In the genomic region with DNA sequence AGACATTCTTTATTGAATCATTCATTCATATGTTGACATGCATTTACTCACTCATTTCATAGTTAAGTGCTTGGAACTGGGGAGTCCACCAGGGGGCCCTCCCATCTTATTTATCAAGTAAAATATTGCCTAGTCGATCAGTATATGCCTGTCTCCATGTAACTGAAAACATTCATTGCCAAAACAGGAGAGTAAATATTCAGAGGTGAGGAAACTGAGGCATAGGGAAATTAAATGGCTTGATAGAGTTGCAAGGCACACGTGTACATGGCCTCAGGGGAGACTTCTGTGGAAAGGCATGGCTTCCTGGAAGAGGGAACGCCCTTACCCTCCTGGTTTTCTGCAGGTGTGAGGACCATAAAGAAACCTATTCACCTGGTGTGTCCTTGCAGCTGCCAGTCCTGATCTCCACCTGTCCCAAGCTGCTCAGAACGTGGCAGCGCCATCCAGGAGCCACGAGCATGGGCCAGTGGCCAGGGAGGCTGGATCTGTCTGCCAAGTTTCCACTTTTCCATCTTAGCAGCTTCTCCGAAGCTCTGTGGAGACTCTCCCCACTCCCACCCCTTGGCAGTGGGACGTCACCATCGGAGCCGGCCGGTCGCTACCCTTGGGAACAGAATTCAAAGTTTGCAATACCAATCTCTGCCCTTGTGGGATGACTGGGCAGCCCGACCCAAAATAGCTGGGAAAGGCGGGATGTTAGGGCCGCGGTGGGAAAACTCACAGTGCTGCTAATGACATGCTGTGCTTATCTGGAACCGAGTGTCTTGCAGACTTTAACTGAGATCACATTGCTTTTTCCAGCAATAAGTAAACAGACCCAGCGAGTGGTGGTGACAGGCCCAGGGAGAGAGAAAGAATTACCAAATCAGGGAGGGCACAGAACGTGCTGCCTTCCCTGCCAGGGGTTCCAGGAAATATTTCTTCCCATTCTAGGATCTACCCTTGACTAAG, we compare ENCODE assay signal across 8 cellular contexts. TPM values are rescaled to one million over a fixed set of nuclear protein-coding genes. Genes with fewer than 3 reads are reported as not detected.
A peak's percentile ranks its signal among the peaks of the same experiment; 100 is the strongest.
DNase-seq lines count a peak whose midpoint lies in the region; ATAC-seq and TF ChIP-seq lines count a peak whose summit lies in the region.
"Had no signal": no experiment of that assay in that cellular context is flagged by ENCODE, and none has a peak within 500 bp of the region (broad histone marks: within the 10 kb centered on the region; RNA-seq: fewer than 3 reads in every experiment).

No MANE protein-coding gene starts in this region.

- H3K4me3 Mint-ChIP-seq in endothelial cell (ENCODE audit: unreplicated experiment): no peak overlapping the region
- H3K4me3 Mint-ChIP-seq: activated naive CD4-positive, alpha-beta T cell treated with anti-CD3 and anti-CD28 coated beads, Interleukin-2, amount 50 U/mL, for 24 hours had no signal

- H3K27me3 Mint-ChIP-seq in endothelial cell (ENCODE audit: unreplicated experiment): peaks cover 11% of the 10 kb centered on the region

- DNase-seq in GM12865 (ENCODE audit: low read depth) (peak; percentile 65), NCI-H146 treated with DMSO at 0.1 percent for 48 hours (lab: John Stamatoyannopoulos, UW; ENCODE audit: unreplicated experiment) (peak; percentile 82), WERI-Rb-1 (peak; percentile 89), endothelial cell (ENCODE audit: low spot score) (peak; percentile 40), upper lobe of left lung (peak in 1 of 2 donors; percentile 66)

- ATAC-seq in upper lobe of left lung (ENCODE audit: low FRiP score in 2 of 2) (peak in 1 of 2 donors; percentile 75), GM18505 (IDR thresholded peaks at IDR 0.05; ENCODE audit: unreplicated experiment) (no peak)

- H3K27me3 ChIP-seq in WERI-Rb-1 (ENCODE audit: insufficient read depth, low read depth, severe bottlenecking): peaks cover 3% of the 10 kb centered on the region
- H3K27me3 ChIP-seq in mucosa of rectum (ENCODE audit: control insufficient read depth in 2 of 2, insufficient read depth in 2 of 2, low read length in 2 of 2): no peaks in the 10 kb centered on the region
- H3K27me3 ChIP-seq in upper lobe of left lung: peaks cover 0 to 5% (median 0%) of the 10 kb centered on the region in 4 donors

- no peak overlapping the region for H3K27ac ChIP-seq in WERI-Rb-1
- peak overlapping the region; percentile 78 to 79 for H3K27ac ChIP-seq in mucosa of rectum (ENCODE audit: low read depth in 2 of 2, low read length in 2 of 2)
- H3K27ac ChIP-seq in upper lobe of left lung: peak overlapping the region; percentile 52 to 81 (median 64)

- no peaks in the 10 kb centered on the region for H3K36me3 ChIP-seq in WERI-Rb-1
- no peaks in the 10 kb centered on the region for H3K36me3 ChIP-seq in mucosa of rectum (ENCODE audit: control insufficient read depth in 2 of 2, insufficient read depth in 2 of 2, low read length in 2 of 2)
- no peaks in the 10 kb centered on the region for H3K36me3 ChIP-seq in upper lobe of left lung

- WGBS in upper lobe of left lung, 2 donors: 27 to 38% methylated on average over 12 to 19 of the region's 19 CpGs

- H3K4me1 ChIP-seq in mucosa of rectum (ENCODE audit: control insufficient read depth in 2 of 2, insufficient read depth in 2 of 2, low read length in 2 of 2): peaks cover 26 to 46% of the 10 kb centered on the region in 2 donors
- peaks cover 49 to 63% (median 54%) of the 10 kb centered on the region in 4 donors for H3K4me1 ChIP-seq in upper lobe of left lung

- no peak overlapping the region for H3K4me3 ChIP-seq in GM12865 (ENCODE audit: low read depth, low read length)
- H3K4me3 ChIP-seq in WERI-Rb-1 (ENCODE audit: low read depth, low read length): no peak overlapping the region
- H3K4me3 ChIP-seq in mucosa of rectum (ENCODE audit: low read length in 2 of 2): peak overlapping the region; percentile 17 to 25
- H3K4me3 ChIP-seq in upper lobe of left lung: no peak overlapping the region

- no peaks in the 10 kb centered on the region for H3K36me3 Mint-ChIP-seq in endothelial cell (ENCODE audit: low read depth, unreplicated experiment)
- H3K36me3 Mint-ChIP-seq: activated naive CD4-positive, alpha-beta T cell treated with anti-CD3 and anti-CD28 coated beads, Interleukin-2, amount 50 U/mL, for 24 hours had no signal

- H3K9ac ChIP-seq in mucosa of rectum (ENCODE audit: low read depth in 1 of 2, low read length in 2 of 2): peak overlapping the region in 1 of 2 donors; percentile 5

- TF ChIP-seq EP300 in upper lobe of left lung (IDR thresholded peaks at IDR 0.05): peak in 3 of 4 donors; percentile 59 to 86 (median 69)

- TF ChIP-seq POLR2A in upper lobe of left lung (IDR thresholded peaks at IDR 0.05) (no peak), GM18505 (IDR thresholded peaks at IDR 0.05; ENCODE audit: borderline replicate concordance, extremely low read depth, insufficient read depth, insufficient read length) (no peak)

- peaks cover 6% of the 10 kb centered on the region for H3K4me1 Mint-ChIP-seq in endothelial cell (ENCODE audit: unreplicated experiment)

- TF ChIP-seq CTCF in GM12865 (IDR thresholded peaks at IDR 0.05; ENCODE audit: insufficient read depth, low read depth, low read length, missing control alignments): peak; percentile 49
- peak; percentile 59 for TF ChIP-seq CTCF in WERI-Rb-1 (IDR thresholded peaks at IDR 0.05; ENCODE audit: low read depth, low read length)
- TF ChIP-seq CTCF in endothelial cell (IDR thresholded peaks at IDR 0.05; ENCODE audit: unreplicated experiment): peak; percentile 55
- TF ChIP-seq CTCF in upper lobe of left lung (IDR thresholded peaks at IDR 0.05): peak; percentile 56 to 73 (median 66)

- H3K9me3 ChIP-seq in WERI-Rb-1 (ENCODE audit: severe bottlenecking) (peaks cover 12% of the 10 kb centered on the region), mucosa of rectum (ENCODE audit: control insufficient read depth in 2 of 2, low read length in 2 of 2) (no peaks in the 10 kb centered on the region), upper lobe of left lung (no peaks in the 10 kb centered on the region)

- no peaks in the 10 kb centered on the region for H3K9me3 Mint-ChIP-seq in endothelial cell (ENCODE audit: unreplicated experiment)
- H3K9me3 Mint-ChIP-seq: activated naive CD4-positive, alpha-beta T cell treated with anti-CD3 and anti-CD28 coated beads, Interleukin-2, amount 50 U/mL, for 24 hours had no signal

- H3K27ac Mint-ChIP-seq in endothelial cell (ENCODE audit: unreplicated experiment): no peak overlapping the region
- H3K27ac Mint-ChIP-seq: activated naive CD4-positive, alpha-beta T cell treated with anti-CD3 and anti-CD28 coated beads, Interleukin-2, amount 50 U/mL, for 24 hours had no signal

RNA-seq across cellular contexts. Expression of a gene that starts 4.1 kb away (rescaled TPM):
- total RNA-seq in endothelial cell (ENCODE audit: unreplicated experiment) (0.26 TPM), upper lobe of left lung (10 to 100 TPM in 4 of 6 donors, 1 to 10 TPM in 2; 9.3 to 30.4 (median 14.1) TPM)

RNA-seq across cellular contexts. Expression of a gene that starts 10.3 kb away (rescaled TPM):
- 81.6 TPM for total RNA-seq in endothelial cell (ENCODE audit: unreplicated experiment)
- 10 to 100 TPM; 19.5 to 77.8 (median 38.6) TPM for total RNA-seq in upper lobe of left lung

RNA-seq across cellular contexts. Expression of a gene that starts 40.2 kb away (rescaled TPM):
- 12.6 TPM for total RNA-seq in endothelial cell (ENCODE audit: unreplicated experiment)
- total RNA-seq in upper lobe of left lung: 1,000 to 10,000 TPM in 1 of 6 donors, 100 to 1,000 TPM in 5; 257 to 1,111 (median 533) TPM

RNA-seq across cellular contexts. Expression of a gene that starts 54.7 kb away (rescaled TPM):
- 31.6 TPM for total RNA-seq in endothelial cell (ENCODE audit: unreplicated experiment)
- 100 to 1,000 TPM in 2 of 6 donors, 10 to 100 TPM in 4; 17.2 to 320 (median 55.9) TPM for total RNA-seq in upper lobe of left lung

Comparison
In these comparisons a context has a peak if more than half of its experiments do, and no peak if none do; other contexts are left out.
1. H3K4me3 ChIP-seq: peak in mucosa of rectum (2 of 2); none in GM12865 (single experiment), WERI-Rb-1 (single experiment) and upper lobe of left lung (0 of 4).
2. RNA of a gene that starts 40.2 kb away (total RNA-seq): 257 to 1,111 TPM in upper lobe of left lung; 12.6 TPM in endothelial cell (single experiment); every median in the first group is over 10 times any median in the second.
3. Peak in every context shown above with its lines, with median percentiles within 50 percentile points of each other: CTCF ChIP-seq.